Comparison of ENCODE assay signal across 19 cellular contexts in genomic region chr2:121194626-121195025, GRCh38.
DNase-seq lines count a peak whose midpoint lies in the region; ATAC-seq and TF ChIP-seq lines count a peak whose summit lies in the region.
"Had no signal": no experiment of that assay in that cellular context is flagged by ENCODE, and none has a peak within 500 bp of the region (broad histone marks: within the 10 kb centered on the region; RNA-seq: fewer than 3 reads in every experiment).

No MANE protein-coding gene starts in this region.

- H3K27me3 Mint-ChIP-seq in MCF 10A (ENCODE audit: insufficient read depth, unreplicated experiment) = no peaks in the 10 kb centered on the region
- H3K27me3 Mint-ChIP-seq: B cell; CD4-positive, CD25-positive, alpha-beta regulatory T cell had no signal

- H3K27ac ChIP-seq in mammary epithelial cell (ENCODE audit: insufficient read depth, low read depth, low read length) = no peak overlapping the region
- H3K27ac ChIP-seq: 22Rv1, BLaER1, C4-2B had no signal

- 98% methylated on average over 5 of the region's 5 CpGs for WGBS in mammary epithelial cell (ENCODE audit: low coverage, missing lambda C conversion rate)

- H3K4me1 Mint-ChIP-seq in MCF 10A (ENCODE audit: insufficient read depth, unreplicated experiment) = peaks cover 43% of the 10 kb centered on the region
- H3K4me1 Mint-ChIP-seq: B cell; CD4-positive, CD25-positive, alpha-beta regulatory T cell had no signal

- peaks cover 5% of the 10 kb centered on the region for H3K36me3 Mint-ChIP-seq in MCF 10A (ENCODE audit: insufficient read depth, unreplicated experiment)
- H3K36me3 Mint-ChIP-seq: CD4-positive, CD25-positive, alpha-beta regulatory T cell; CD8-positive, alpha-beta T cell had no signal

- H3K4me3 ChIP-seq in mammary epithelial cell (replicated peaks in 1 of 3; ENCODE audit: insufficient read depth in 1 of 3, low read depth in 2 of 3, low read length in 3 of 3) = no peak overlapping the region
- H3K4me3 ChIP-seq: BLaER1, HAP-1 had no signal

- H3K4me2 ChIP-seq in mammary epithelial cell (ENCODE audit: insufficient read depth, low read depth, low read length) = no peak overlapping the region
- H3K4me2 ChIP-seq: BLaER1 had no signal

- POLR2A ChIA-PET in MCF 10A (lab: Yijun Ruan, JAX) = interaction anchor here (0.9 to 7.3 kb wide), 6 partner anchors 10 to 307 kb away, joined by 3 to 69 read pairs (median 16); no protein-coding TSS in a partner anchor

- H3K9ac ChIP-seq in mammary epithelial cell (ENCODE audit: insufficient read depth, low read length) = no peak overlapping the region
- H3K9ac ChIP-seq: BLaER1 had no signal

- H3K4me1 ChIP-seq in mammary epithelial cell (ENCODE audit: insufficient read depth, low read length) = peaks cover 42% of the 10 kb centered on the region
- H3K4me1 ChIP-seq: Caco-2, HAP-1 had no signal

- dilution Hi-C loops in mammary epithelial cell (cut with HindIII; ENCODE audit: low sequenced_read_pairs) = no loop called here

- CTCF ChIA-PET in MCF 10A (lab: Yijun Ruan, JAX) = interaction anchor here (0.6 to 3.8 kb wide), 6 partner anchors 9 to 161 kb away, joined by 3 to 19 read pairs (median 6); no protein-coding TSS in a partner anchor
- CTCF ChIA-PET in mammary epithelial cell (lab: Charles Lee; ENCODE audit: low non-redundant PET) = interaction anchor here (0.6 to 0.8 kb wide), 3 partner anchors 11 to 642 kb away, joined by 3 to 5 read pairs (median 4); no protein-coding TSS in a partner anchor

- H3K79me2 ChIP-seq in mammary epithelial cell (ENCODE audit: insufficient read depth, low read length) = no peaks in the 10 kb centered on the region

- peak overlapping the region; percentile 16 for H3K27ac Mint-ChIP-seq in MCF 10A (ENCODE audit: low read depth, unreplicated experiment)
- H3K27ac Mint-ChIP-seq: B cell; CD4-positive, CD25-positive, alpha-beta regulatory T cell; CD8-positive, alpha-beta T cell; HFFc6 had no signal

- H3K9me3 ChIP-seq in mammary epithelial cell (replicated peaks; ENCODE audit: insufficient read depth, low read length) = no peaks in the 10 kb centered on the region
- H3K9me3 ChIP-seq: BLaER1, Caco-2, HAP-1 had no signal

- no peaks in the 10 kb centered on the region for H3K36me3 ChIP-seq in mammary epithelial cell (ENCODE audit: insufficient read depth, low read length)
- H3K36me3 ChIP-seq: BLaER1, HAP-1 had no signal

- DNase-seq in MCF 10A (ENCODE audit: unreplicated experiment) = no peak
- no peak for DNase-seq in mammary epithelial cell
- peak; percentile 30 for DNase-seq in left kidney (ENCODE audit: low read depth, low spot score)
- DNase-seq in posterior vena cava (ENCODE audit: low spot score) = peak; percentile 71
- no peak for DNase-seq in left cardiac atrium
- DNase-seq: Caco-2; CD4-positive, CD25-positive, alpha-beta regulatory T cell; CD8-positive, alpha-beta T cell; DMS153; DND-41; GOT3; HFFc6 had no signal

- no peak overlapping the region for H2AFZ ChIP-seq in mammary epithelial cell (ENCODE audit: low read depth, low read length)

- H3K9me3 Mint-ChIP-seq in MCF 10A (ENCODE audit: unreplicated experiment) = no peaks in the 10 kb centered on the region
- H3K9me3 Mint-ChIP-seq: CD4-positive, CD25-positive, alpha-beta regulatory T cell; CD8-positive, alpha-beta T cell; HFFc6 had no signal

- ATAC-seq in GM18907 (IDR thresholded peaks at IDR 0.05; ENCODE audit: unreplicated experiment) = no peak
- ATAC-seq in GM18858 (IDR thresholded peaks at IDR 0.05; ENCODE audit: unreplicated experiment) = no peak
- ATAC-seq in left cardiac atrium = no peak
- ATAC-seq: CD8-positive, alpha-beta T cell had no signal

- in situ Hi-C loops in mammary epithelial cell (cut with MboI; ENCODE audit: low sequenced_read_pairs in 2 of 2) = no loop called here

- intact Hi-C loops in MCF 10A (cut with micrococcal nuclease) = loop anchor here (5.0 kb wide), 1 partner anchor 103 kb away; no protein-coding TSS in a partner anchor
- intact Hi-C loops in mammary epithelial cell (cut with micrococcal nuclease) = no loop called here
- intact Hi-C loops in posterior vena cava (cut with DNase I) = no loop called here
- intact Hi-C loops in left cardiac atrium (cut with DNase I) = no loop called here

- no peak overlapping the region for H3K4me3 Mint-ChIP-seq in MCF 10A (ENCODE audit: unreplicated experiment)
- H3K4me3 Mint-ChIP-seq: B cell; CD4-positive, CD25-positive, alpha-beta regulatory T cell; CD8-positive, alpha-beta T cell; HFFc6 had no signal

- H3K27me3 ChIP-seq in mammary epithelial cell (ENCODE audit: insufficient read depth, low read length) = no peaks in the 10 kb centered on the region
- H3K27me3 ChIP-seq: BLaER1 had no signal

- BruUV-seq in MCF 10A (replicated peaks; lab: Mats Ljungman, UMichigan) (no TSS peak), mammary epithelial cell (replicated peaks; lab: Mats Ljungman, UMichigan) (no TSS peak)

- TF ChIP-seq CTCF in MCF 10A (IDR thresholded peaks at IDR 0.05; ENCODE audit: unreplicated experiment) (no peak), mammary epithelial cell (conservative IDR thresholded peaks at IDR 0.05 in 1 of 2, IDR thresholded peaks at IDR 0.05 in 1 of 2; ENCODE audit: extremely low read depth in 1 of 2, insufficient read depth in 1 of 2, low read depth in 1 of 2, low read length in 2 of 2) (no peak)

- H4K20me1 ChIP-seq in mammary epithelial cell (ENCODE audit: insufficient read depth, low read length) = no peaks in the 10 kb centered on the region
- H4K20me1 ChIP-seq: BLaER1 had no signal

Comparison
In these comparisons a context has a peak if more than half of its experiments do, and no peak if none do; other contexts are left out.
1. DNase-seq: peak in left kidney (single experiment) and posterior vena cava (single experiment); none in MCF 10A (single experiment), mammary epithelial cell (single experiment) and left cardiac atrium (single experiment).